In the genomic region with DNA sequence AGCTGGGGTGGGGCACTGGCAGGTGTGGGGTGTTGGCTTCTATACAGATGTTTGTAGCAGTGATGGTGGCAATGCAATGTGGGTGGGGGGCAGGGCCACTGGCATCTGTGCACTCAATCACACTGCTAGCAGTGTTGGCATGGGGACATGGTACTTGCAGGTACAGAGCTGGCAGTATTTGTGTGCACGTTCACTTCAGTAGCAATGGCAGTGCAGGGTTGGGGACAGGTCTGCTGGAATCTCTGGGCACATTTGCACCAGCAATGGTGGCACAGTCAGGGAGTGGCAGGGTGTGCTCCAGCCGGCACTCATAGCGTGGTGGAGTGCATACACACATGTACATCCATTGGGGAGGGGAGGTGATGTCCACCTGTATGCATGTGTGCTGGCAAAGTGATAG, we compare ENCODE assay signal across 27 cellular contexts.
"Had no signal": no experiment of that assay in that cellular context is flagged by ENCODE, and none has a peak within 500 bp of the region (broad histone marks: within the 10 kb centered on the region; RNA-seq: fewer than 3 reads in every experiment).

No MANE protein-coding gene starts in this region.

- DNase-seq: colonic mucosa; effector CD8-positive, alpha-beta T cell; endodermal cell; foreskin fibroblast; gastrocnemius medialis; head of caudate nucleus; kidney glomerular epithelial cell; left ventricle myocardium superior; lower lobe of right lung; natural killer cell; stimulated activated CD4-positive, alpha-beta T cell treated with anti-CD3 and anti-CD28 coated beads, Interleukin-12 subunit alpha, Interleukin-12 subunit beta, amount 100 ng/mL, for 4 hours; stimulated activated CD4-positive, alpha-beta T cell treated with anti-CD3 and anti-CD28 coated beads, Interleukin-1b, Interleukin-23, amount 100 ng/mL, for 48 hours; stimulated activated CD4-positive, alpha-beta T cell treated with anti-CD3 and anti-CD28 coated beads, Interleukin-4, amount 100 ng/mL, for 1 hour; stimulated activated CD8-positive, alpha-beta memory T cell treated with anti-CD3 and anti-CD28 coated beads, Interleukin-4, amount 100 ng/mL, for 48 hours; stimulated activated naive CD4-positive, alpha-beta T cell; substantia nigra had no signal

- H3K4me2 ChIP-seq: smooth muscle cell had no signal

- H3K27me3 ChIP-seq: colonic mucosa, gastrocnemius medialis, neutrophil, right atrium auricular region, tibial nerve had no signal

- H3K4me3 ChIP-seq: colonic mucosa, gastrocnemius medialis, lower lobe of right lung, prostate gland, right atrium auricular region, smooth muscle cell, thoracic aorta, tibial nerve had no signal

- ATAC-seq: esophagus mucosa, gastrocnemius medialis, left ventricle myocardium superior, natural killer cell had no signal

- H3K4me1 ChIP-seq: colonic mucosa, gastrocnemius medialis, lower lobe of right lung, prostate gland, right atrium auricular region, tibial nerve had no signal

- FAIRE-seq: islet of Langerhans had no signal

- H3K4me1 Mint-ChIP-seq: central memory CD8-positive, alpha-beta T cell; endodermal cell; natural killer cell had no signal

- H3K27ac ChIP-seq: colonic mucosa, epithelial cell of prostate, gastrocnemius medialis, lower lobe of right lung, neutrophil, prostate gland, right atrium auricular region, thoracic aorta, tibial nerve had no signal

- H3K4me3 Mint-ChIP-seq: central memory CD8-positive, alpha-beta T cell; dendritic cell treated with granulocyte-macrophage colony-stimulating factor and Interleukin-4, amounts not matched to agents 40 ng/mL and 50 ng/mL, for 4 days; endodermal cell; natural killer cell had no signal

- H3K27me3 Mint-ChIP-seq: central memory CD8-positive, alpha-beta T cell; dendritic cell treated with granulocyte-macrophage colony-stimulating factor and Interleukin-4, amounts not matched to agents 40 ng/mL and 50 ng/mL, for 4 days had no signal

- H3K36me3 ChIP-seq: colonic mucosa, gastrocnemius medialis, lower lobe of right lung, neutrophil, prostate gland, right atrium auricular region, thoracic aorta, tibial nerve had no signal

- H3K27ac Mint-ChIP-seq: dendritic cell treated with granulocyte-macrophage colony-stimulating factor and Interleukin-4, amounts not matched to agents 40 ng/mL and 50 ng/mL, for 4 days; endodermal cell; natural killer cell had no signal

- H3K9me3 ChIP-seq: colonic mucosa, gastrocnemius medialis, neutrophil, prostate gland, right atrium auricular region, thoracic aorta had no signal
